ENCODE assay signal across 9 cellular contexts in the genomic region with DNA sequence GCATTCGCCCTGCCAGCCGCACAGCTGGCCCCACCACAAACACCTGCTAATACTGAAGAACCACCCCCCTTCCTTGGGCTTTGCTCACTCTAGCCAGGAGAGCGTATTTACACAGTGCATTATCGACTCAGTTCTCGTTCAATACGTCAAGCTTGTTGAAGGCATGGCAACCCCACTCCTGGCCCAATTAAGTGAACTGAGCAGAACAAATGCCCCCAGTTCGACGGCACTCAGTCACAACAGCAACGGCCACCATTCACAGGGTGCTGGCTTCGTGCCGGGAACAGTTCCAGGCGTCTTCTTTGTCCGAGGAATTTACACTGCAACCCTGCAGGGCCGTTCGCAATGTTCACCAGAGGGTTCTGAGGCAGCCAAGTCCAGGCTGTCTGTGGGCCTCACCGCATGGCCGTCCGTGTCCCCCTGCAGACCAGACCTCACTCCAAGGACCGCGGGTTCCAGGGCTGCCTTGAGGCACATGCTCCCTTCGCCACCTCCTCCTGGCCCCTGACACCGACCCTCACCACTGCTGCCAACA.
DNase-seq lines count a peak whose midpoint lies in the region; ATAC-seq, FAIRE-seq and TF ChIP-seq lines count a peak whose summit lies in the region.
"Had no signal": no experiment of that assay in that cellular context is flagged by ENCODE, and none has a peak within 500 bp of the region (broad histone marks: within the 10 kb centered on the region; RNA-seq: fewer than 3 reads in every experiment).

No MANE protein-coding gene starts in this region.

- H3K27ac ChIP-seq in kidney (ENCODE audit: low read depth in 2 of 2, low read length in 2 of 2) (no peak overlapping the region), stomach (peak overlapping the region; percentile 69 to 85 (median 79))

- no peak for FAIRE-seq in kidney (lab: Jason Lieb, UNC)

- no peak overlapping the region for H3K9ac ChIP-seq in kidney (ENCODE audit: low read length in 2 of 2)

- intact Hi-C loops in kidney (cut with DNase I) (loop anchor here (5.0 kb wide), 1 partner anchor 278 kb away; no protein-coding TSS in a partner anchor), stomach (cut with DNase I; ENCODE audit: low total_unique reads) (loop anchor here (10.0 kb wide), 1 partner anchor 171 kb away; the partner anchor contains the start of gene DIP2C)

- 28 to 55% (median 40%) methylated on average over 19 to 22 of the region's 22 CpGs for whole genome bisulfite sequencing in stomach, 5 donors

- no peak for TF ChIP-seq EP300 in stomach (IDR thresholded peaks at IDR 0.05)

- H3K27me3 ChIP-seq in stomach: no peaks in the 10 kb centered on the region

- peak; percentile 56 for DNase-seq in NAMALWA (ENCODE audit: low spot score)
- peak; percentile 97 for DNase-seq in NCI-H748 (lab: John Stamatoyannopoulos, UW; ENCODE audit: unreplicated experiment)
- peak; percentile 46 for DNase-seq in kidney
- DNase-seq in stomach: peak; percentile 73
- DNase-seq: kidney glomerular epithelial cell, T1000 had no signal

- no peaks in the 10 kb centered on the region for H3K9me3 ChIP-seq in kidney (ENCODE audit: control insufficient read depth in 1 of 2, low read length in 2 of 2)
- no peaks in the 10 kb centered on the region for H3K9me3 ChIP-seq in stomach

- ATAC-seq in HG03457 (IDR thresholded peaks at IDR 0.05; ENCODE audit: unreplicated experiment) (no peak), HG03442 (IDR thresholded peaks at IDR 0.05; ENCODE audit: unreplicated experiment) (no peak), GM18502 (IDR thresholded peaks at IDR 0.05; ENCODE audit: poor library complexity, unreplicated experiment) (no peak)

- H3K4me3 ChIP-seq in kidney (ENCODE audit: low read length in 2 of 2) (no peak overlapping the region), stomach (peak overlapping the region; percentile 6 to 33 (median 18))

- peaks cover 3 to 7% of the 10 kb centered on the region in 2 donors for H3K4me1 ChIP-seq in kidney (ENCODE audit: control insufficient read depth in 1 of 2, insufficient read depth in 1 of 2, low read depth in 1 of 2, low read length in 2 of 2)
- peaks cover 7 to 69% (median 40%) of the 10 kb centered on the region in 4 donors for H3K4me1 ChIP-seq in stomach

- no peak for TF ChIP-seq POLR2A in stomach (IDR thresholded peaks at IDR 0.05)

- no peaks in the 10 kb centered on the region for H3K36me3 ChIP-seq in kidney (ENCODE audit: control insufficient read depth in 1 of 2, insufficient read depth in 2 of 2, low read length in 2 of 2)
- H3K36me3 ChIP-seq in stomach: peaks cover 0 to 5% (median 2%) of the 10 kb centered on the region in 4 donors

- TF ChIP-seq CTCF in kidney (IDR thresholded peaks at IDR 0.05; ENCODE audit: borderline replicate concordance, extremely low read depth, insufficient read depth): no peak
- no peak for TF ChIP-seq CTCF in stomach (IDR thresholded peaks at IDR 0.05)

Comparison
In these comparisons a context has a peak if more than half of its experiments do, and no peak if none do; other contexts are left out.
1. DNase-seq: peak in every context shown above with its lines; median percentile 97 in NCI-H748; 73 in stomach; 56 in NAMALWA; 46 in kidney.
2. H3K27ac ChIP-seq: peak in stomach (5 of 5); none in kidney (0 of 2).
3. H3K4me3 ChIP-seq: peak in stomach (4 of 4); none in kidney (0 of 2).